1 cellular context compared by ENCODE assay signal in genomic region chr1:192224846-192225245, GRCh38.
TF ChIP-seq lines count a peak whose summit lies in the region.

No MANE protein-coding gene starts in this region.

TF ChIP-seq in IMR-90, 13 proteins besides CTCF, POLR2A, EP300 and RAD21:
- TF ChIP-seq USF2 (IDR thresholded peaks at IDR 0.05; ENCODE audit: low read depth, low read length) (no peak), MAZ (IDR thresholded peaks at IDR 0.05; ENCODE audit: borderline replicate concordance, low read depth, low read length) (no peak), MXI1 (IDR thresholded peaks at IDR 0.05; ENCODE audit: borderline replicate concordance, low read depth, low read length) (no peak), MAFK (IDR thresholded peaks at IDR 0.05; ENCODE audit: low read depth, low read length) (no peak), RFX5 (IDR thresholded peaks at IDR 0.05; ENCODE audit: low read depth, low read length) (no peak), RCOR1 (IDR thresholded peaks at IDR 0.05; ENCODE audit: insufficient replicate concordance, low read length) (no peak), BHLHE40 (IDR thresholded peaks at IDR 0.05; ENCODE audit: low read depth, low read length) (no peak), CEBPB (IDR thresholded peaks at IDR 0.05; ENCODE audit: low read depth, low read length) (no peak), NFE2L2 (IDR thresholded peaks at IDR 0.05; ENCODE audit: low read depth, low read length) (no peak), FOS (IDR thresholded peaks at IDR 0.05; ENCODE audit: low read depth, low read length) (no peak), CHD1 (IDR thresholded peaks at IDR 0.05; ENCODE audit: low read depth, low read length) (no peak), SMC3 (IDR thresholded peaks at IDR 0.05; ENCODE audit: low read depth, low read length) (no peak)
- TF ChIP-seq, protein P1, sequence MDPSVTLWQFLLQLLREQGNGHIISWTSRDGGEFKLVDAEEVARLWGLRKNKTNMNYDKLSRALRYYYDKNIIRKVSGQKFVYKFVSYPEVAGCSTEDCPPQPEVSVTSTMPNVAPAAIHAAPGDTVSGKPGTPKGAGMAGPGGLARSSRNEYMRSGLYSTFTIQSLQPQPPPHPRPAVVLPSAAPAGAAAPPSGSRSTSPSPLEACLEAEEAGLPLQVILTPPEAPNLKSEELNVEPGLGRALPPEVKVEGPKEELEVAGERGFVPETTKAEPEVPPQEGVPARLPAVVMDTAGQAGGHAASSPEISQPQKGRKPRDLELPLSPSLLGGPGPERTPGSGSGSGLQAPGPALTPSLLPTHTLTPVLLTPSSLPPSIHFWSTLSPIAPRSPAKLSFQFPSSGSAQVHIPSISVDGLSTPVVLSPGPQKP (IDR thresholded peaks at IDR 0.05; ENCODE audit: borderline replicate concordance, low read depth, low read length) = no peak
